8 cellular contexts compared by ENCODE assay signal in genomic region chr17:17496189-17497064, GRCh38. TPM values are rescaled to one million over a fixed set of nuclear protein-coding genes. Genes with fewer than 3 reads are reported as not detected.
DNase-seq lines count a peak whose midpoint lies in the region; ATAC-seq lines count a peak whose summit lies in the region.

Gene RASD1 (minus strand): TSS chr17:17496395. CDS start chr17:17496181, 214 bp downstream.

- peak within 1 kb of the TSS; percentile 55 for H3K27ac ChIP-seq in mesodermal cell (ENCODE audit: low read depth, low read length, severe bottlenecking)

- WGBS in mesodermal cell (ENCODE audit: insufficient coverage in 2 of 2), 2 experiments = 0% methylated on average over 70 to 86 of the region's 93 CpGs

- H3K9me3 ChIP-seq in endocrine pancreas (ENCODE audit: control insufficient read depth, low read length) = no peaks in the 10 kb centered on the region
- H3K9me3 ChIP-seq in mesodermal cell (ENCODE audit: control insufficient read depth, low read length) = no peaks in the 10 kb centered on the region

- peak within 1 kb of the TSS; percentile 94 for H3K9ac ChIP-seq in endocrine pancreas (ENCODE audit: control insufficient read depth, insufficient read depth, low read length)

- peak; percentile 98 for DNase-seq in 8988T
- DNase-seq in NCI-H82 (lab: John Stamatoyannopoulos, UW) = peak; percentile 94
- peak; percentile 57 to 73 (median 68) for DNase-seq in activated CD8-positive, alpha-beta memory T cell treated with anti-CD3 and anti-CD28 coated beads for 48 hours (ENCODE audit: low read depth in 2 of 3, low spot score in 2 of 3)
- DNase-seq in stimulated activated CD8-positive, alpha-beta memory T cell treated with anti-CD3 and anti-CD28 coated beads, Interleukin-15, amount 100 ng/mL, for 24 hours (ENCODE audit: low read depth) = peak; percentile 66

- H3K4me3 ChIP-seq in endocrine pancreas (ENCODE audit: control insufficient read depth, insufficient read depth, low read length) = peak within 1 kb of the TSS; percentile 14
- H3K4me3 ChIP-seq in mesodermal cell (ENCODE audit: extremely low read depth, insufficient read depth, low read length, poor library complexity, severe bottlenecking) = peak within 1 kb of the TSS; percentile 56

- H3K4me1 ChIP-seq in endocrine pancreas (ENCODE audit: control insufficient read depth, insufficient read depth, low read length) (no peaks in the 10 kb centered on the region), mesodermal cell (ENCODE audit: control insufficient read depth, insufficient read depth, low read length, poor library complexity, severe bottlenecking) (peaks cover 10% of the 10 kb centered on the region)

- peak; percentile 83 for ATAC-seq in GM18511 (IDR thresholded peaks at IDR 0.05; ENCODE audit: unreplicated experiment)
- peak; percentile 70 for ATAC-seq in HG03342 (IDR thresholded peaks at IDR 0.05; ENCODE audit: unreplicated experiment)

- peaks cover 5% of the 10 kb centered on the region for H3K36me3 ChIP-seq in endocrine pancreas (ENCODE audit: control insufficient read depth, insufficient read depth, low read length)
- peaks cover 19% of the 10 kb centered on the region for H3K36me3 ChIP-seq in mesodermal cell (ENCODE audit: control insufficient read depth, insufficient read depth, low read length)

- H3K27me3 ChIP-seq in endocrine pancreas (ENCODE audit: control insufficient read depth, insufficient read depth, low read length) = no peaks in the 10 kb centered on the region

RNA-seq across cellular contexts. Expression of gene RASD1, which starts in this region (rescaled TPM):
- 4.6 TPM for polyA plus RNA-seq in mesodermal cell (2013, experiment 1 of 2)
- polyA plus RNA-seq in mesodermal cell (2013, experiment 2 of 2) = 3.3 TPM

Comparison
In these comparisons a context has a peak if more than half of its experiments do, and no peak if none do; other contexts are left out.
1. Peak in every context shown above with its lines: DNase-seq, ATAC-seq, H3K4me3 ChIP-seq and H3K27ac ChIP-seq.